In genomic region chr12:57107456-57107855, GRCh38 we compare ENCODE assay signal across 18 cellular contexts. TPM values are rescaled to one million over a fixed set of nuclear protein-coding genes. Genes with fewer than 3 reads are reported as not detected.
DNase-seq lines count a peak whose midpoint lies in the region; TF ChIP-seq lines count a peak whose summit lies in the region.
"Had no signal": no experiment of that assay in that cellular context is flagged by ENCODE, and none has a peak within 500 bp of the region (broad histone marks: within the 10 kb centered on the region; RNA-seq: fewer than 3 reads in every experiment).

No MANE protein-coding gene starts in this region.

- no peaks in the 10 kb centered on the region for H3K9me3 Mint-ChIP-seq in activated CD4-positive, alpha-beta T cell treated with anti-CD3 and anti-CD28 coated beads, Interleukin-2, amount 10 ng/mL, durations not matched to agents 24 days and 14 days
- no peaks in the 10 kb centered on the region for H3K9me3 Mint-ChIP-seq in activated CD4-positive, alpha-beta T cell treated with anti-CD3 and anti-CD28 coated beads, Interleukin-2, amount 10 ng/mL, durations not matched to agents 7 days and 5 days
- H3K9me3 Mint-ChIP-seq in immature natural killer cell, result peaks cover 0 to 4% (median 0%) of the 10 kb centered on the region in 6 donors
- H3K9me3 Mint-ChIP-seq: naive B cell had no signal

- no TSS peak for BruUV-seq in OCI-LY7 (replicated peaks; lab: Mats Ljungman, UMichigan)

- TF ChIP-seq POLR2A in prostate gland (IDR thresholded peaks at IDR 0.05), result no peak

- no peaks in the 10 kb centered on the region for H3K9me2 ChIP-seq in OCI-LY7 (ENCODE audit: insufficient read depth, low read length)

- H3K27me3 Mint-ChIP-seq in activated CD4-positive, alpha-beta T cell treated with anti-CD3 and anti-CD28 coated beads, Interleukin-2, amount 10 ng/mL, durations not matched to agents 24 days and 14 days, result no peaks in the 10 kb centered on the region
- no peaks in the 10 kb centered on the region for H3K27me3 Mint-ChIP-seq in activated CD4-positive, alpha-beta T cell treated with anti-CD3 and anti-CD28 coated beads, Interleukin-2, amount 10 ng/mL, durations not matched to agents 7 days and 5 days
- peaks cover 14 to 25% (median 20%) of the 10 kb centered on the region in 3 donors for H3K27me3 Mint-ChIP-seq in immature natural killer cell (ENCODE audit: low read depth in 3 of 3)
- H3K27me3 Mint-ChIP-seq: naive B cell had no signal

- H3K36me3 Mint-ChIP-seq in activated CD4-positive, alpha-beta T cell treated with anti-CD3 and anti-CD28 coated beads, Interleukin-2, amount 10 ng/mL, durations not matched to agents 24 days and 14 days (ENCODE audit: low read depth), result peaks cover 63% of the 10 kb centered on the region
- H3K36me3 Mint-ChIP-seq in activated CD4-positive, alpha-beta T cell treated with anti-CD3 and anti-CD28 coated beads, Interleukin-2, amount 10 ng/mL, durations not matched to agents 7 days and 5 days (ENCODE audit: low read depth), result peaks cover 50% of the 10 kb centered on the region
- peaks cover 7 to 27% (median 15%) of the 10 kb centered on the region in 3 donors for H3K36me3 Mint-ChIP-seq in immature natural killer cell

- H4K20me1 ChIP-seq in OCI-LY7 (ENCODE audit: insufficient read depth, low read length), result no peaks in the 10 kb centered on the region

- peak overlapping the region; percentile 1 for H3K27ac Mint-ChIP-seq in activated CD4-positive, alpha-beta T cell treated with anti-CD3 and anti-CD28 coated beads, Interleukin-2, amount 10 ng/mL, durations not matched to agents 24 days and 14 days
- no peak overlapping the region for H3K27ac Mint-ChIP-seq in activated CD4-positive, alpha-beta T cell treated with anti-CD3 and anti-CD28 coated beads, Interleukin-2, amount 10 ng/mL, durations not matched to agents 7 days and 5 days
- H3K27ac Mint-ChIP-seq in immature natural killer cell, result peak overlapping the region in 2 of 6 donors; percentile 51 to 71

- peaks cover 46% of the 10 kb centered on the region for H3K4me1 Mint-ChIP-seq in activated CD4-positive, alpha-beta T cell treated with anti-CD3 and anti-CD28 coated beads, Interleukin-2, amount 10 ng/mL, durations not matched to agents 24 days and 14 days
- peaks cover 62% of the 10 kb centered on the region for H3K4me1 Mint-ChIP-seq in activated CD4-positive, alpha-beta T cell treated with anti-CD3 and anti-CD28 coated beads, Interleukin-2, amount 10 ng/mL, durations not matched to agents 7 days and 5 days
- peaks cover 70 to 73% of the 10 kb centered on the region in 2 donors for H3K4me1 Mint-ChIP-seq in immature natural killer cell

- H3K4me3 ChIP-seq in H7 (ENCODE audit: insufficient read depth, low read depth, low read length), result no peak overlapping the region
- no peak overlapping the region for H3K4me3 ChIP-seq in prostate gland
- H3K4me3 ChIP-seq in OCI-LY7 (ENCODE audit: low read depth, low read length, poor library complexity, severe bottlenecking), result no peak overlapping the region
- H3K4me3 ChIP-seq: SK-N-MC had no signal

- H3K36me3 ChIP-seq in H7 (replicated peaks; ENCODE audit: control insufficient read depth, insufficient read depth, low read length) (peaks cover 15% of the 10 kb centered on the region), prostate gland (peaks cover 8 to 23% of the 10 kb centered on the region in 2 donors), OCI-LY7 (ENCODE audit: insufficient read depth, low read length) (peaks cover 55% of the 10 kb centered on the region)

- H2AFZ ChIP-seq in OCI-LY7 (ENCODE audit: low read length), result no peak overlapping the region

- no peak overlapping the region for H3K4me2 ChIP-seq in OCI-LY7 (ENCODE audit: low read length)

- peaks cover 29% of the 10 kb centered on the region; the same call in 1 of the 2 replicates for H3K79me2 ChIP-seq in OCI-LY7 (ENCODE audit: insufficient read depth, low read depth, low read length)

- WGBS in prostate gland, result 57% methylated on average over 5 of the region's 5 CpGs

- POLR2A ChIA-PET in activated CD4-positive, alpha-beta T cell treated with anti-CD3 and anti-CD28 coated beads, Interleukin-2, amount 10 ng/mL, durations not matched to agents 7 days and 5 days (lab: Charles Lee), result no interaction called here
- POLR2A ChIA-PET in OCI-LY7 (lab: Charles Lee), result interaction anchor here (0.6 to 1.5 kb wide), 3 partner anchors 10 to 28 kb away, joined by 3 to 5 read pairs (median 3); no protein-coding TSS in a partner anchor

- H3K4me1 ChIP-seq in prostate gland (replicated peaks) (peaks cover 5% of the 10 kb centered on the region), OCI-LY7 (ENCODE audit: insufficient read depth, low read length, poor library complexity, severe bottlenecking) (peaks cover 30% of the 10 kb centered on the region)

- H3K27ac ChIP-seq in prostate gland (no peak overlapping the region), OCI-LY7 (ENCODE audit: low read depth, low read length, poor library complexity, severe bottlenecking) (no peak overlapping the region)
- H3K27ac ChIP-seq: SK-N-MC had no signal

- H3K27me3 ChIP-seq in H7 (ENCODE audit: control insufficient read depth, insufficient read depth, low read length) (no peaks in the 10 kb centered on the region), prostate gland (replicated peaks; ENCODE audit: insufficient read depth) (no peaks in the 10 kb centered on the region)

- no peak for DNase-seq in activated CD4-positive, alpha-beta T cell treated with anti-CD3 and anti-CD28 coated beads, Interleukin-2, amount 10 ng/mL, durations not matched to agents 24 days and 14 days
- DNase-seq in activated CD4-positive, alpha-beta T cell treated with anti-CD3 and anti-CD28 coated beads, Interleukin-2, amount 10 ng/mL, durations not matched to agents 7 days and 5 days, result no peak
- peak; percentile 16 for DNase-seq in H7
- DNase-seq in amniotic epithelial cell (ENCODE audit: low read depth), result peak; percentile 62
- DNase-seq in retina, result peak; percentile 64
- DNase-seq in immature natural killer cell, result no peak
- DNase-seq in prostate gland (ENCODE audit: low spot score), result no peak
- no peak for DNase-seq in OCI-LY7 (ENCODE audit: low spot score)
- DNase-seq: activated CD8-positive, alpha-beta memory T cell treated with anti-CD3 and anti-CD28 coated beads for 24 hours; activated gamma-delta T cell treated with Interleukin-2 at 50 U/mL for 16 hours; effector CD4-positive, alpha-beta T cell; naive B cell; NCI-H187; NCI-H524 had no signal

- no peaks in the 10 kb centered on the region for H3K9me3 ChIP-seq in prostate gland
- H3K9me3 ChIP-seq in OCI-LY7 (ENCODE audit: low read length), result no peaks in the 10 kb centered on the region

- no peak overlapping the region for H3K4me3 Mint-ChIP-seq in activated CD4-positive, alpha-beta T cell treated with anti-CD3 and anti-CD28 coated beads, Interleukin-2, amount 10 ng/mL, durations not matched to agents 24 days and 14 days
- no peak overlapping the region for H3K4me3 Mint-ChIP-seq in activated CD4-positive, alpha-beta T cell treated with anti-CD3 and anti-CD28 coated beads, Interleukin-2, amount 10 ng/mL, durations not matched to agents 7 days and 5 days
- no peak overlapping the region for H3K4me3 Mint-ChIP-seq in immature natural killer cell

- TF ChIP-seq CTCF in prostate gland (IDR thresholded peaks at IDR 0.05) (no peak), OCI-LY7 (conservative IDR thresholded peaks at IDR 0.05; ENCODE audit: low read length) (no peak)

- intact Hi-C loops in activated CD4-positive, alpha-beta T cell treated with anti-CD3 and anti-CD28 coated beads, Interleukin-2, amount 10 ng/mL, durations not matched to agents 24 days and 14 days (cut with micrococcal nuclease), result no loop called here
- intact Hi-C loops in prostate gland (cut with DNase I) (no loop called here), OCI-LY7 (cut with micrococcal nuclease; ENCODE audit: unreplicated experiment) (no loop called here)

- CTCF ChIA-PET in activated CD4-positive, alpha-beta T cell treated with anti-CD3 and anti-CD28 coated beads, Interleukin-2, amount 10 ng/mL, durations not matched to agents 7 days and 5 days (lab: Charles Lee), result interaction anchor here (0.8 to 10.3 kb wide), 5 partner anchors 10 to 35 kb away, joined by 3 to 98 read pairs (median 15); partner anchors contain the start of gene NAB2
- CTCF ChIA-PET in OCI-LY7 (lab: Charles Lee; ENCODE audit: unreplicated experiment), result interaction anchor here (0.8 kb wide), 1 partner anchor 38 kb away, joined by 3 read pairs; no protein-coding TSS in a partner anchor

RNA-seq across cellular contexts. Expression of gene STAT6, which starts 3.7 kb away (rescaled TPM):
- total RNA-seq in activated CD4-positive, alpha-beta T cell treated with anti-CD3 and anti-CD28 coated beads, Interleukin-2, amount 10 ng/mL, durations not matched to agents 24 days and 14 days, result 304 and 319 TPM in 2 replicates
- total RNA-seq in activated CD4-positive, alpha-beta T cell treated with anti-CD3 and anti-CD28 coated beads, Interleukin-2, amount 10 ng/mL, durations not matched to agents 7 days and 5 days, result 100 to 1,000 TPM; 239 to 242 TPM
- 43.5 and 51.5 TPM in 2 replicates for total RNA-seq in H7 (2014; rRNA removed; shearing (Covaris generic))
- polyA plus RNA-seq in immature natural killer cell, result 10 to 100 TPM; 71.1 to 94.0 (median 89.1) TPM
- total RNA-seq in prostate gland, result 100 to 1,000 TPM; 124 to 237 TPM
- total RNA-seq in OCI-LY7 (2014; rRNA removed; shearing (Covaris generic)), result 72.3 and 73.6 TPM in 2 replicates
- total RNA-seq in OCI-LY7 (2022), result 118 and 128 TPM in 2 replicates

RNA-seq across cellular contexts. Expression of gene NAB2, which starts 18.5 kb away (rescaled TPM):
- total RNA-seq in activated CD4-positive, alpha-beta T cell treated with anti-CD3 and anti-CD28 coated beads, Interleukin-2, amount 10 ng/mL, durations not matched to agents 24 days and 14 days, result 70.5 and 76.7 TPM in 2 replicates
- 1 to 10 TPM; 5.5 to 6.8 TPM for total RNA-seq in activated CD4-positive, alpha-beta T cell treated with anti-CD3 and anti-CD28 coated beads, Interleukin-2, amount 10 ng/mL, durations not matched to agents 7 days and 5 days
- 19.0 and 20.8 TPM in 2 replicates for total RNA-seq in H7 (2014; rRNA removed; shearing (Covaris generic))
- polyA plus RNA-seq in immature natural killer cell, result 1 to 10 TPM; 1.0 to 2.7 (median 1.3) TPM
- total RNA-seq in prostate gland, result 10 to 100 TPM; 19.0 to 65.5 TPM
- 8.5 and 9.6 TPM in 2 replicates for total RNA-seq in OCI-LY7 (2014; rRNA removed; shearing (Covaris generic))
- 4.7 and 6.8 TPM in 2 replicates for total RNA-seq in OCI-LY7 (2022)

RNA-seq across cellular contexts. Expression of gene LRP1, which starts 20.8 kb away (rescaled TPM):
- 0.28 and 0.93 TPM in 2 replicates for total RNA-seq in activated CD4-positive, alpha-beta T cell treated with anti-CD3 and anti-CD28 coated beads, Interleukin-2, amount 10 ng/mL, durations not matched to agents 24 days and 14 days
- total RNA-seq in activated CD4-positive, alpha-beta T cell treated with anti-CD3 and anti-CD28 coated beads, Interleukin-2, amount 10 ng/mL, durations not matched to agents 7 days and 5 days, result under 1 TPM; 0.94 TPM
- total RNA-seq in H7 (2014; rRNA removed; shearing (Covaris generic)), result 17.3 and 23.9 TPM in 2 replicates
- polyA plus RNA-seq in immature natural killer cell, result under 1 TPM in 2 of 3 donors, not detected in 1; 0.08 to 0.22 TPM
- total RNA-seq in prostate gland, result 100 to 1,000 TPM in 1 of 2 donors, 10 to 100 TPM in 1; 53.5 to 198 TPM
- total RNA-seq in OCI-LY7 (2014; rRNA removed; shearing (Covaris generic)), result 1.1 and 2.2 TPM in 2 replicates
- 2.3 and 4.4 TPM in 2 replicates for total RNA-seq in OCI-LY7 (2022)

RNA-seq across cellular contexts. Expression of gene NEMP1, which starts 28.9 kb away (rescaled TPM):
- 77.0 and 80.6 TPM in 2 replicates for total RNA-seq in activated CD4-positive, alpha-beta T cell treated with anti-CD3 and anti-CD28 coated beads, Interleukin-2, amount 10 ng/mL, durations not matched to agents 24 days and 14 days
- total RNA-seq in activated CD4-positive, alpha-beta T cell treated with anti-CD3 and anti-CD28 coated beads, Interleukin-2, amount 10 ng/mL, durations not matched to agents 7 days and 5 days, result 10 to 100 TPM; 50.2 to 54.3 TPM
- 22.6 and 30.6 TPM in 2 replicates for total RNA-seq in H7 (2014; rRNA removed; shearing (Covaris generic))
- polyA plus RNA-seq in immature natural killer cell, result 1 to 10 TPM; 1.6 to 4.1 (median 2.6) TPM
- total RNA-seq in prostate gland (10 to 100 TPM; 10.8 to 13.0 TPM), OCI-LY7 (2022) (85.2 and 86.3 TPM in 2 replicates)
- total RNA-seq in OCI-LY7 (2014; rRNA removed; shearing (Covaris generic)), result 39.8 and 45.7 TPM in 2 replicates

RNA-seq across cellular contexts. Expression of gene LRP1-AS, which starts 40.0 kb away (rescaled TPM):
- total RNA-seq in activated CD4-positive, alpha-beta T cell treated with anti-CD3 and anti-CD28 coated beads, Interleukin-2, amount 10 ng/mL, durations not matched to agents 24 days and 14 days, result not detected in 2 replicates
- not detected for total RNA-seq in activated CD4-positive, alpha-beta T cell treated with anti-CD3 and anti-CD28 coated beads, Interleukin-2, amount 10 ng/mL, durations not matched to agents 7 days and 5 days
- not detected in 2 replicates for total RNA-seq in H7 (2014; rRNA removed; shearing (Covaris generic))
- polyA plus RNA-seq in immature natural killer cell, result not detected
- total RNA-seq in prostate gland, result not detected
- total RNA-seq in OCI-LY7 (2014; rRNA removed; shearing (Covaris generic)), result not detected in 2 replicates
- total RNA-seq in OCI-LY7 (2022), result not detected in 2 replicates
- total RNA-seq: lower leg skin, renal cortical epithelial cell had no signal
- polyA plus RNA-seq: thymus had no signal

Comparison
In these comparisons a context has a peak if more than half of its experiments do, and no peak if none do; other contexts are left out.
1. DNase-seq: peak in H7 (single experiment), amniotic epithelial cell (single experiment) and retina (single experiment); none in activated CD4-positive, alpha-beta T cell treated with anti-CD3 and anti-CD28 coated beads, Interleukin-2, amount 10 ng/mL, durations not matched to agents 24 days and 14 days (single experiment), activated CD4-positive, alpha-beta T cell treated with anti-CD3 and anti-CD28 coated beads, Interleukin-2, amount 10 ng/mL, durations not matched to agents 7 days and 5 days (single experiment), immature natural killer cell (0 of 3), prostate gland (single experiment) and OCI-LY7 (single experiment).